In the genomic region with DNA sequence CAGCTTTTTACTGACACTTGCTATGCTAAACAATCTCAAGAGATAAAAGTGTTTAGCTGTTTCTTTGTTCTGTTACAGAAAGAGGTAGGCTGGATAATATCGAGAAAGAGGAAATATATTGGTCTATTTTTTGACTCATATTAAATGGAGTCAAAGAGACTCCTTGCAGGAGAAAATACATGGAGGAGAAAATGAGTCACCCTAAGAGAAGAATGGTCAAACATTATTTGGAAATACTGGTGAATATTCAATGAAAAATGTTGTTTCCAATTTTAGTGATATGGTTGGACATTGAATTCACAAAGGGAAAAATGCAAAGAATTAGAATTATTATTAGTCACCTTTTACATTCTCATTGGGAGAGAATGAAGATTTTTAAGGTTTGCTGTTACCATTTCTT, we compare ENCODE assay signal across 1 cellular context.
TF ChIP-seq lines count a peak whose summit lies in the region.

No MANE protein-coding gene starts in this region.

TF ChIP-seq in GM23338, 12 proteins besides CTCF, POLR2A, EP300 and RAD21 (continued from another document):
- TF ChIP-seq, protein P1, sequence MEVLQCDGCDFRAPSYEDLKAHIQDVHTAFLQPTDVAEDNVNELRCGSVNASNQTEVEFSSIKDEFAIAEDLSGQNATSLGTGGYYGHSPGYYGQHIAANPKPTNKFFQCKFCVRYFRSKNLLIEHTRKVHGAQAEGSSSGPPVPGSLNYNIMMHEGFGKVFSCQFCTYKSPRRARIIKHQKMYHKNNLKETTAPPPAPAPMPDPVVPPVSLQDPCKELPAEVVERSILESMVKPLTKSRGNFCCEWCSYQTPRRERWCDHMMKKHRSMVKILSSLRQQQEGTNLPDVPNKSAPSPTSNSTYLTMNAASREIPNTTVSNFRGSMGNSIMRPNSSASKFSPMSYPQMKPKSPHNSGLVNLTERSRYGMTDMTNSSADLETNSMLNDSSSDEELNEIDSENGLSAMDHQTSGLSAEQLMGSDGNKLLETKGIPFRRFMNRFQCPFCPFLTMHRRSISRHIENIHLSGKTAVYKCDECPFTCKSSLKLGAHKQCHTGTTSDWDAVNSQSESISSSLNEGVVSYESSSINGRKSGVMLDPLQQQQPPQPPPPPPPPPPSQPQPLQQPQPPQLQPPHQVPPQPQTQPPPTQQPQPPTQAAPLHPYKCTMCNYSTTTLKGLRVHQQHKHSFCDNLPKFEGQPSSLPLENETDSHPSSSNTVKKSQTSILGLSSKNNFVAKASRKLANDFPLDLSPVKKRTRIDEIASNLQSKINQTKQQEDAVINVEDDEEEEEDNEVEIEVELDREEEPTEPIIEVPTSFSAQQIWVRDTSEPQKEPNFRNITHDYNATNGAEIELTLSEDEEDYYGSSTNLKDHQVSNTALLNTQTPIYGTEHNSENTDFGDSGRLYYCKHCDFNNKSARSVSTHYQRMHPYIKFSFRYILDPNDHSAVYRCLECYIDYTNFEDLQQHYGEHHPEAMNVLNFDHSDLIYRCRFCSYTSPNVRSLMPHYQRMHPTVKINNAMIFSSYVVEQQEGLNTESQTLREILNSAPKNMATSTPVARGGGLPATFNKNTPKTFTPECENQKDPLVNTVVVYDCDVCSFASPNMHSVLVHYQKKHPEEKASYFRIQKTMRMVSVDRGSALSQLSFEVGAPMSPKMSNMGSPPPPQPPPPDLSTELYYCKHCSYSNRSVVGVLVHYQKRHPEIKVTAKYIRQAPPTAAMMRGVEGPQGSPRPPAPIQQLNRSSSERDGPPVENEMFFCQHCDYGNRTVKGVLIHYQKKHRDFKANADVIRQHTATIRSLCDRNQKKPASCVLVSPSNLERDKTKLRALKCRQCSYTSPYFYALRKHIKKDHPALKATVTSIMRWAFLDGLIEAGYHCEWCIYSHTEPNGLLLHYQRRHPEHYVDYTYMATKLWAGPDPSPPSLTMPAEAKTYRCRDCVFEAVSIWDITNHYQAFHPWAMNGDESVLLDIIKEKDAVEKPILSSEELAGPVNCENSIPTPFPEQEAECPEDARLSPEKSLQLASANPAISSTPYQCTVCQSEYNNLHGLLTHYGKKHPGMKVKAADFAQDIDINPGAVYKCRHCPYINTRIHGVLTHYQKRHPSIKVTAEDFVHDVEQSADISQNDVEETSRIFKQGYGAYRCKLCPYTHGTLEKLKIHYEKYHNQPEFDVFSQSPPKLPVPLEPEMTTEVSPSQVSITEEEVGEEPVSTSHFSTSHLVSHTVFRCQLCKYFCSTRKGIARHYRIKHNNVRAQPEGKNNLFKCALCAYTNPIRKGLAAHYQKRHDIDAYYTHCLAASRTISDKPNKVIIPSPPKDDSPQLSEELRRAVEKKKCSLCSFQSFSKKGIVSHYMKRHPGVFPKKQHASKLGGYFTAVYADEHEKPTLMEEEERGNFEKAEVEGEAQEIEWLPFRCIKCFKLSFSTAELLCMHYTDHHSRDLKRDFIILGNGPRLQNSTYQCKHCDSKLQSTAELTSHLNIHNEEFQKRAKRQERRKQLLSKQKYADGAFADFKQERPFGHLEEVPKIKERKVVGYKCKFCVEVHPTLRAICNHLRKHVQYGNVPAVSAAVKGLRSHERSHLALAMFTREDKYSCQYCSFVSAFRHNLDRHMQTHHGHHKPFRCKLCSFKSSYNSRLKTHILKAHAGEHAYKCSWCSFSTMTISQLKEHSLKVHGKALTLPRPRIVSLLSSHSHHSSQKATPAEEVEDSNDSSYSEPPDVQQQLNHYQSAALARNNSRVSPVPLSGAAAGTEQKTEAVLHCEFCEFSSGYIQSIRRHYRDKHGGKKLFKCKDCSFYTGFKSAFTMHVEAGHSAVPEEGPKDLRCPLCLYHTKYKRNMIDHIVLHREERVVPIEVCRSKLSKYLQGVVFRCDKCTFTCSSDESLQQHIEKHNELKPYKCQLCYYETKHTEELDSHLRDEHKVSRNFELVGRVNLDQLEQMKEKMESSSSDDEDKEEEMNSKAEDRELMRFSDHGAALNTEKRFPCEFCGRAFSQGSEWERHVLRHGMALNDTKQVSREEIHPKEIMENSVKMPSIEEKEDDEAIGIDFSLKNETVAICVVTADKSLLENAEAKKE (CRISPR knock-in tag; IDR thresholded peaks at IDR 0.05), result no peak
- TF ChIP-seq ZNF331 (CRISPR knock-in tag; IDR thresholded peaks at IDR 0.05; ENCODE audit: low read depth) (no peak), EZH2phosphoT487 (IDR thresholded peaks at IDR 0.05; ENCODE audit: unreplicated experiment) (no peak), EZH2 (IDR thresholded peaks at IDR 0.05; ENCODE audit: low read depth, unreplicated experiment) (no peak), CREB1 (CRISPR knock-in tag; IDR thresholded peaks at IDR 0.05; ENCODE audit: low read depth) (no peak)
